ENCODE assay signal across 12 cellular contexts in the genomic region with DNA sequence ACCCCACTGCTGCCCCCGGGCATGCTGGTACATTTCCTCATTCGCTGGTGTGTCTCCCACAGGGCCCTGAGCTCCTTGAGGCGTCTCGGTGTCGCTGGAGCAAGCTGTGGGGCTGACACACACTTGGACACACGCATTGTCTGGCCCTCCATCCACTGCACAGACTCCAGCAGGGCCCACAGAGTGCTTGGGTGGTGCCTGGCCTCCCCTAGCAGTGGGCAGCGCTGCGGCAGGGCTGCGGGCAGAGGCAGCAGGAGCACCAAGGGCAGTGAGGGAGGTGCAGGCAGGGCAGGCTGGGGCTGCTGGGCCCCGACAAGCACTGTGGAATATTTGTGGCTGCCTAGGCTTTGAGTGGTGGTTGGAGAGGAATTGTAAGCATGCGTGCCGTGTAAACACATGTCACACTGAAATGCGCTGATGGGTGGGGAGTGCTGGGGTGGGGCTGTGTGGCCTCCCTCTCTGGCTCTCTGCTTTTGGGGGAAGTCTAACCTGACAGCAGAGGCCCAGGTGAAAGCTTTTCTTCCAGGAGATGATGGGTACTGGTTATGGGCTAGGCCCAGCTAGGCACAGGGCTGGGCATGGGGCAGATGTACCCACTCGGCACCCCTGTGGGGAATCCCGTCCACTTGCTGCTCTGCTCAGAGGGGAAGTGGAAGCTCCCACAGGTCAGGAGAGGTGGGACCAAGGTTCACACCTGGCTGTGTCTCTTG. TPM values are rescaled to one million over a fixed set of nuclear protein-coding genes. Genes with fewer than 3 reads are reported as not detected.
DNase-seq lines count a peak whose midpoint lies in the region; ATAC-seq and FAIRE-seq lines count a peak whose summit lies in the region.
"Had no signal": no experiment of that assay in that cellular context is flagged by ENCODE, and none has a peak within 500 bp of the region (broad histone marks: within the 10 kb centered on the region; RNA-seq: fewer than 3 reads in every experiment).

No MANE protein-coding gene starts in this region.

- ATAC-seq in HG03135 (IDR thresholded peaks at IDR 0.05; ENCODE audit: unreplicated experiment): no peak
- ATAC-seq: PC-3 had no signal

- DNase-seq in NCI-H2107 treated with DMSO at 0.1 percent for 48 hours (lab: John Stamatoyannopoulos, UW; ENCODE audit: unreplicated experiment) (peak; percentile 46), NCI-H2107 (lab: John Stamatoyannopoulos, UW) (no peak), dedifferentiated amniotic fluid mesenchymal stem cell (ENCODE audit: extremely low spot score) (peak; percentile 90), mesenteric fat pad (ENCODE audit: low spot score) (peak; percentile 64), urothelium cell line (ENCODE audit: low spot score) (peak; percentile 89), HPDE6-E6E7 (ENCODE audit: extremely low spot score) (no peak)
- DNase-seq in activated CD8-positive, alpha-beta memory T cell treated with anti-CD3 and anti-CD28 coated beads, Interleukin-2, amount 50 U/mL, for 48 hours: no peak
- DNase-seq: activated CD4-positive, alpha-beta T cell treated with anti-CD3 and anti-CD28 coated beads, Interleukin-2, amount 10 ng/mL, durations not matched to agents 24 days and 14 days; NCI-H1105 treated with DMSO at 0.1 percent for 48 hours; PC-3; stimulated activated naive CD4-positive, alpha-beta T cell had no signal

- peak; percentile 96 for FAIRE-seq in urothelium cell line (lab: Jason Lieb, UNC)

RNA-seq across cellular contexts. Expression of a gene that starts 55.5 kb away (rescaled TPM):
- 38.4 TPM for total RNA-seq in mesenteric fat pad

Comparison
In these comparisons a context has a peak if more than half of its experiments do, and no peak if none do; other contexts are left out.
1. DNase-seq: peak in NCI-H2107 treated with DMSO at 0.1 percent for 48 hours (single experiment), dedifferentiated amniotic fluid mesenchymal stem cell (single experiment), mesenteric fat pad (single experiment) and urothelium cell line (single experiment); none in NCI-H2107 (single experiment), HPDE6-E6E7 (single experiment) and activated CD8-positive, alpha-beta memory T cell treated with anti-CD3 and anti-CD28 coated beads, Interleukin-2, amount 50 U/mL, for 48 hours (single experiment).